16 cellular contexts compared by ENCODE assay signal in the genomic region with DNA sequence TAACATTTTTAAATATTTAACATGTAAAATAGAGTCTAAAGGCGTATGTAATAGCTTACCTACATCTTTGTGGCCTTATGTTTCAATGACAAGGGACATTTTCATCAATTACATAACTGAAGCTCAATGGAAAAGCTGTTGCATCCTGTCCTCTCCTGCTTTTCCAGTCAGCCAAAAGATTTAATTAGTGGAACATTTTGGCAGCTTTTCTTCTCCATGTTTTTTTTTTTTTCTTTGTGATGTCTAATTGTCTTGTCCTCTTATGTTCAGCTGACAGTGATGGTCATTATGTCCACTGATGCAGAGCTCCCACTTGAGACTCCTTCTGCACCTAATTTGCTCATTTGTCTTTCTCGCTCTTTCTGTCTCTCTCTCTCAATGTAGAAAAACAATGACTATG.
"Had no signal": no experiment of that assay in that cellular context is flagged by ENCODE, and none has a peak within 500 bp of the region (broad histone marks: within the 10 kb centered on the region; RNA-seq: fewer than 3 reads in every experiment).

No MANE protein-coding gene starts in this region.

- DNase-seq: islet precursor cell; left ventricle myocardium inferior; mesendoderm; naive B cell; natural killer cell; nephron progenitor cell; occipital lobe; ovary; right cardiac atrium; spleen; stimulated activated CD4-positive, alpha-beta T cell treated with anti-CD3 and anti-CD28 coated beads, Interleukin-4, amount 100 ng/mL, for 24 hours; stimulated activated naive CD4-positive, alpha-beta T cell; substantia nigra; upper lobe of left lung had no signal

- ATAC-seq: natural killer cell; right cardiac atrium; sciatic nerve; stimulated activated effector memory CD8-positive, alpha-beta T cell treated with anti-CD3 and anti-CD28 coated beads, Interleukin-12 subunit alpha, Interleukin-12 subunit beta, amount 100 ng/mL, for 72 hours had no signal
